1 cellular context compared by ENCODE assay signal in the genomic region with DNA sequence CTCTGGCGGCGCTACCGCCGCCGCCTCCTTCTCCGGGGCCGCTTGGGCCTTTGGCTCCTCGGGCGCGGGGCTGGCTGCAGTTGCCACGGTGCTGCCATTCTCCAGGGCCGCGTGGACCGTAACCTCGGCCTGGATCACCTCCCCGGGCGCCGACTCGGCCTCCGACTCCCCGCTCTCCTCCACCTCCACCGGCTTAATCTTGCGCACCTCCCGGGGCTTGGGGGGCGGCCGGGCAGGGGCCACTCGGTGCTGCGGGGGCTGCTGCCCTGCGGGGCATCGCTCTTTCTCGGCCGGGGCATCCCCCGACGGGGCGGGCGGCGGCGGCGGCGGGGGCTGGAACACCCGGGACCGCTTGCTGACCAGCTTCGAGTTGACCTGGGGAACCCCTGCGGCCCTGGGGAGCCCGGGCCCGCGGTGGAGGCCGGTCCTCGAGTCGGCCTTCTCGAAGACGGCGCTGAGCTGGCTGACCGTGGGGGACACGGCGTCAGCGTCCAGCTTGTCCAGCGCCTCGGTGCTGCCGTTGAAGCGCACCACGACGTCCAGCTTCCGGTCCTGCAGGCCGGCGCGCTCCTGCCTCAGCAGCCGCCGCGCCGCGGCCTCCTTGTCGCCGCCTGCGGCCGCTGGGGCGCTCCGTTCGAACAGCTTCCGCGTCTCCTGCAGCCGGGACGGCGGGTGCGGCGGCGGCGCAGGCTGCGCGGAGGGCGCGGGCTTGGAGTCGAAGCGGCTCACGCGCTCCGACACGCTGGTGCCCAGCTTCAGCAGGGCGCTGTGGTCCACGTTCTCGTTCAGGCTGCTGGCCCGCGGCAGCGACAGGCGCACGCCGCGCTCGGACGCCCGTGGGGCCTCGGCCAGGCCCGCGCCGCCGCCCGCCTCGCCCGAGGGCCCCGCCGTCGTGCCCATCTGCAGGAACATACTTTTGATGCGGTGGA.
TF ChIP-seq lines count a peak whose summit lies in the region.

No MANE protein-coding gene starts in this region.

TF ChIP-seq in HepG2, 621 proteins besides CTCF, POLR2A, EP300 and RAD21 (continued from another document and continues in another):
- TF ChIP-seq, protein P1, sequence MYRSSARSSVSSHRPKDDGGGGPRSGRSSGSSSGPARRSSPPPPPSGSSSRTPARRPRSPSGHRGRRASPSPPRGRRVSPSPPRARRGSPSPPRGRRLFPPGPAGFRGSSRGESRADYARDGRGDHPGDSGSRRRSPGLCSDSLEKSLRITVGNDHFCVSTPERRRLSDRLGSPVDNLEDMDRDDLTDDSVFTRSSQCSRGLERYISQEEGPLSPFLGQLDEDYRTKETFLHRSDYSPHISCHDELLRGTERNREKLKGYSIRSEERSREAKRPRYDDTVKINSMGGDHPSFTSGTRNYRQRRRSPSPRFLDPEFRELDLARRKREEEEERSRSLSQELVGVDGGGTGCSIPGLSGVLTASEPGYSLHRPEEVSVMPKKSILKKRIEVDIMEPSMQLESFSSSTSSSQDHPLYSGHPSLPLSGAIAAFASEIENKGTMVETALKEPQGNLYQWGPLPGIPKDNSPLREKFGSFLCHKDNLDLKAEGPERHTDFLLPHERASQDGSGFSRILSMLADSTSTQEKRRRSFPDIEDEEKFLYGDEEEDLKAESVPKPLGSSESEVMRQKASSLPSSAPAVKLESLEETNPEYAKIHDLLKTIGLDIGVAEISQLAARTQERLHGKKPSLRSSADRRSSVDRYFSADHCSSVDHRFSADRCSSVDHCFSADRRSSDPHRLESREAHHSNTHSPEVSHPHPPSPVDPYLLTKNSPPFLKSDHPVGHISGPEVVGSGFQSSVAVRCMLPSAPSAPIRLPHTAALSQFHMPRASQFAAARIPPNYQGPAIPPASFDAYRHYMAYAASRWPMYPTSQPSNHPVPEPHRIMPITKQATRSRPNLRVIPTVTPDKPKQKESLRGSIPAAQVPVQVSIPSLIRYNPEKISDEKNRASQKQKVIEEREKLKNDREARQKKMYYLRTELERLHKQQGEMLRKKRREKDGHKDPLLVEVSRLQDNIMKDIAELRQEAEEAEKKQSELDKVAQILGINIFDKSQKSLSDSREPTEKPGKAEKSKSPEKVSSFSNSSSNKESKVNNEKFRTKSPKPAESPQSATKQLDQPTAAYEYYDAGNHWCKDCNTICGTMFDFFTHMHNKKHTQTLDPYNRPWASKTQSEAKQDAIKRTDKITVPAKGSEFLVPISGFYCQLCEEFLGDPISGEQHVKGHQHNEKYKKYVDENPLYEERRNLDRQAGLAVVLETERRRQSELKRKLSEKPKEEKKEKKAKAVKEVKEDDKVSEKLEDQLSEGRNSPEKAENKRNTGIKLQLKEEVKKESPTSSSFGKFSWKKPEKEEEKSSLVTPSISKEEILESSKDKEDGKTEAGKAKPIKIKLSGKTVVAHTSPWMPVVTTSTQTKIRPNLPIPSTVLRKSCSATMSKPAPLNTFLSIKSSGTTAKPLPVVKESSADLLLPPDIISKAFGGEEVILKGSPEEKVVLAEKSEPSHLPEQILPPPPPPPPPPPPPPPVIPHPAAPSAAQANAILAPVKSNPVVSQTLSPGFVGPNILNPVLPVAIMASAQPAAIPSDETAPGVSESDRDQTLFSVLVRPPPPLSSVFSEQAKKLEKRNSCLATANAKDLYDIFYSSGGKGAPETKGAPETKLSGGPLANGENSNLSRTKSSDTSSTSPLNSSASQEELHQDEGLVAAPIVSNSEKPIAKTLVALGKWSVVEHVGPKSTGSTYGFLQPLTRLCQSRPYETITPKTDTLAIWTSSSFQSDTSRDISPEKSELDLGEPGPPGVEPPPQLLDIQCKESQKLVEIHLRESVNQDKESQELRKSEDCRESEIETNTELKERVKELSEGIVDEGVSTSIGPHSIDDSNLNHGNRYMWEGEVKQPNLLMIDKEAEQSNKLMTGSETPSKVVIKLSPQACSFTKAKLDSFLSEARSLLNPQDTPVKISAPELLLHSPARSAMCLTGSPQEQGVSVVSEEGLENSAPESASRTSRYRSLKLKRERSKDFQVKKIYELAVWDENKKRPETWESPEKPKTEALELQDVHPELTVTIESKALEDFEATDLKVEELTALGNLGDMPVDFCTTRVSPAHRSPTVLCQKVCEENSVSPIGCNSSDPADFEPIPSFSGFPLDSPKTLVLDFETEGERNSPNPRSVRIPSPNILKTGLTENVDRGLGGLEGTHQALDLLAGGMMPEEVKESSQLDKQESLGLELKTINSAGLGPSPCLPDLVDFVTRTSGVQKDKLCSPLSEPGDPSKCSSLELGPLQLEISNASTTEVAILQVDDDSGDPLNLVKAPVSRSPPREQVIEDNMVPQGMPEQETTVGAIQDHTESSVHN (CRISPR knock-in tag; IDR thresholded peaks at IDR 0.05) = no peak; the same call in 1 of the 2 replicates
- TF ChIP-seq ZNF615 (CRISPR knock-in tag; IDR thresholded peaks at IDR 0.05; ENCODE audit: borderline replicate concordance) (no peak), GATAD1 (CRISPR knock-in tag; IDR thresholded peaks at IDR 0.05) (no peak), ZNF12 (CRISPR knock-in tag; IDR thresholded peaks at IDR 0.05) (no peak; the same call in 1 of the 2 replicates), ZNF143 (CRISPR knock-in tag; IDR thresholded peaks at IDR 0.05) (no peak), ZNF33A (CRISPR knock-in tag; IDR thresholded peaks at IDR 0.05; ENCODE audit: borderline replicate concordance) (no peak), ZNF546 (CRISPR knock-in tag; conservative IDR thresholded peaks at IDR 0.05) (peak; percentile 83), SMAD9 (CRISPR knock-in tag; IDR thresholded peaks at IDR 0.05) (no peak), RFX3 (CRISPR knock-in tag; IDR thresholded peaks at IDR 0.05) (no peak), MIXL1 (CRISPR knock-in tag; IDR thresholded peaks at IDR 0.05) (no peak), CREB1 (IDR thresholded peaks at IDR 0.05) (no peak), CREB1 (CRISPR knock-in tag; IDR thresholded peaks at IDR 0.05) (no peak), SYNCRIP (IDR thresholded peaks at IDR 0.05; ENCODE audit: insufficient read depth, low read depth, low read length) (no peak), MBNL3 (CRISPR knock-in tag; conservative IDR thresholded peaks at IDR 0.05) (no peak), ATRX (CRISPR knock-in tag; IDR thresholded peaks at IDR 0.05; ENCODE audit: borderline replicate concordance) (no peak), POGZ (CRISPR knock-in tag; IDR thresholded peaks at IDR 0.05) (no peak), HNRNPL (IDR thresholded peaks at IDR 0.05; ENCODE audit: low read depth, low read length) (peak; percentile 23; the same call in 1 of the 2 replicates), MATR3 (CRISPR knock-in tag; IDR thresholded peaks at IDR 0.05) (no peak), GATA4 (IDR thresholded peaks at IDR 0.05; ENCODE audit: borderline replicate concordance, low read depth) (no peak), ZNF180 (CRISPR knock-in tag; IDR thresholded peaks at IDR 0.05; ENCODE audit: borderline replicate concordance, low read depth) (no peak)
- TF ChIP-seq, protein P2, sequence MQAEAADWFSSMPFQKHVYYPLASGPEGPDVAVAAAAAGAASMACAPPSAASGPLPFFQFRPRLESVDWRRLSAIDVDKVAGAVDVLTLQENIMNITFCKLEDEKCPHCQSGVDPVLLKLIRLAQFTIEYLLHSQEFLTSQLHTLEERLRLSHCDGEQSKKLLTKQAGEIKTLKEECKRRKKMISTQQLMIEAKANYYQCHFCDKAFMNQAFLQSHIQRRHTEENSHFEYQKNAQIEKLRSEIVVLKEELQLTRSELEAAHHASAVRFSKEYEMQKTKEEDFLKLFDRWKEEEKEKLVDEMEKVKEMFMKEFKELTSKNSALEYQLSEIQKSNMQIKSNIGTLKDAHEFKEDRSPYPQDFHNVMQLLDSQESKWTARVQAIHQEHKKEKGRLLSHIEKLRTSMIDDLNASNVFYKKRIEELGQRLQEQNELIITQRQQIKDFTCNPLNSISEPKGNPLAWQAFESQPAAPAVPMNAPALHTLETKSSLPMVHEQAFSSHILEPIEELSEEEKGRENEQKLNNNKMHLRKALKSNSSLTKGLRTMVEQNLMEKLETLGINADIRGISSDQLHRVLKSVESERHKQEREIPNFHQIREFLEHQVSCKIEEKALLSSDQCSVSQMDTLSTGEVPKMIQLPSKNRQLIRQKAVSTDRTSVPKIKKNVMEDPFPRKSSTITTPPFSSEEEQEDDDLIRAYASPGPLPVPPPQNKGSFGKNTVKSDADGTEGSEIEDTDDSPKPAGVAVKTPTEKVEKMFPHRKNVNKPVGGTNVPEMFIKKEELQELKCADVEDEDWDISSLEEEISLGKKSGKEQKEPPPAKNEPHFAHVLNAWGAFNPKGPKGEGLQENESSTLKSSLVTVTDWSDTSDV (CRISPR knock-in tag; IDR thresholded peaks at IDR 0.05) = no peak
- TF ChIP-seq, protein P3, sequence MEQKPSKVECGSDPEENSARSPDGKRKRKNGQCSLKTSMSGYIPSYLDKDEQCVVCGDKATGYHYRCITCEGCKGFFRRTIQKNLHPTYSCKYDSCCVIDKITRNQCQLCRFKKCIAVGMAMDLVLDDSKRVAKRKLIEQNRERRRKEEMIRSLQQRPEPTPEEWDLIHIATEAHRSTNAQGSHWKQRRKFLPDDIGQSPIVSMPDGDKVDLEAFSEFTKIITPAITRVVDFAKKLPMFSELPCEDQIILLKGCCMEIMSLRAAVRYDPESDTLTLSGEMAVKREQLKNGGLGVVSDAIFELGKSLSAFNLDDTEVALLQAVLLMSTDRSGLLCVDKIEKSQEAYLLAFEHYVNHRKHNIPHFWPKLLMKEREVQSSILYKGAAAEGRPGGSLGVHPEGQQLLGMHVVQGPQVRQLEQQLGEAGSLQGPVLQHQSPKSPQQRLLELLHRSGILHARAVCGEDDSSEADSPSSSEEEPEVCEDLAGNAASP (CRISPR knock-in tag; IDR thresholded peaks at IDR 0.05; ENCODE audit: borderline replicate concordance) = peak; percentile 6; the same call in 1 of the 2 replicates
- TF ChIP-seq, protein P4, sequence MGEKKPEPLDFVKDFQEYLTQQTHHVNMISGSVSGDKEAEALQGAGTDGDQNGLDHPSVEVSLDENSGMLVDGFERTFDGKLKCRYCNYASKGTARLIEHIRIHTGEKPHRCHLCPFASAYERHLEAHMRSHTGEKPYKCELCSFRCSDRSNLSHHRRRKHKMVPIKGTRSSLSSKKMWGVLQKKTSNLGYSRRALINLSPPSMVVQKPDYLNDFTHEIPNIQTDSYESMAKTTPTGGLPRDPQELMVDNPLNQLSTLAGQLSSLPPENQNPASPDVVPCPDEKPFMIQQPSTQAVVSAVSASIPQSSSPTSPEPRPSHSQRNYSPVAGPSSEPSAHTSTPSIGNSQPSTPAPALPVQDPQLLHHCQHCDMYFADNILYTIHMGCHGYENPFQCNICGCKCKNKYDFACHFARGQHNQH (CRISPR knock-in tag; IDR thresholded peaks at IDR 0.05) = 0 out of 2 replicates have a peak, but pooled peaks have one; percentile 4
- TF ChIP-seq, protein P5, sequence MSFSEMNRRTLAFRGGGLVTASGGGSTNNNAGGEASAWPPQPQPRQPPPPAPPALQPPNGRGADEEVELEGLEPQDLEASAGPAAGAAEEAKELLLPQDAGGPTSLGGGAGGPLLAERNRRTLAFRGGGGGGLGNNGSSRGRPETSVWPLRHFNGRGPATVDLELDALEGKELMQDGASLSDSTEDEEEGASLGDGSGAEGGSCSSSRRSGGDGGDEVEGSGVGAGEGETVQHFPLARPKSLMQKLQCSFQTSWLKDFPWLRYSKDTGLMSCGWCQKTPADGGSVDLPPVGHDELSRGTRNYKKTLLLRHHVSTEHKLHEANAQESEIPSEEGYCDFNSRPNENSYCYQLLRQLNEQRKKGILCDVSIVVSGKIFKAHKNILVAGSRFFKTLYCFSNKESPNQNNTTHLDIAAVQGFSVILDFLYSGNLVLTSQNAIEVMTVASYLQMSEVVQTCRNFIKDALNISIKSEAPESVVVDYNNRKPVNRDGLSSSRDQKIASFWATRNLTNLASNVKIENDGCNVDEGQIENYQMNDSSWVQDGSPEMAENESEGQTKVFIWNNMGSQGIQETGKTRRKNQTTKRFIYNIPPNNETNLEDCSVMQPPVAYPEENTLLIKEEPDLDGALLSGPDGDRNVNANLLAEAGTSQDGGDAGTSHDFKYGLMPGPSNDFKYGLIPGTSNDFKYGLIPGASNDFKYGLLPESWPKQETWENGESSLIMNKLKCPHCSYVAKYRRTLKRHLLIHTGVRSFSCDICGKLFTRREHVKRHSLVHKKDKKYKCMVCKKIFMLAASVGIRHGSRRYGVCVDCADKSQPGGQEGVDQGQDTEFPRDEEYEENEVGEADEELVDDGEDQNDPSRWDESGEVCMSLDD (CRISPR knock-in tag; IDR thresholded peaks at IDR 0.05; ENCODE audit: borderline replicate concordance) = peak; percentile 19; the same call in 1 of the 2 replicates
- TF ChIP-seq, protein P6, sequence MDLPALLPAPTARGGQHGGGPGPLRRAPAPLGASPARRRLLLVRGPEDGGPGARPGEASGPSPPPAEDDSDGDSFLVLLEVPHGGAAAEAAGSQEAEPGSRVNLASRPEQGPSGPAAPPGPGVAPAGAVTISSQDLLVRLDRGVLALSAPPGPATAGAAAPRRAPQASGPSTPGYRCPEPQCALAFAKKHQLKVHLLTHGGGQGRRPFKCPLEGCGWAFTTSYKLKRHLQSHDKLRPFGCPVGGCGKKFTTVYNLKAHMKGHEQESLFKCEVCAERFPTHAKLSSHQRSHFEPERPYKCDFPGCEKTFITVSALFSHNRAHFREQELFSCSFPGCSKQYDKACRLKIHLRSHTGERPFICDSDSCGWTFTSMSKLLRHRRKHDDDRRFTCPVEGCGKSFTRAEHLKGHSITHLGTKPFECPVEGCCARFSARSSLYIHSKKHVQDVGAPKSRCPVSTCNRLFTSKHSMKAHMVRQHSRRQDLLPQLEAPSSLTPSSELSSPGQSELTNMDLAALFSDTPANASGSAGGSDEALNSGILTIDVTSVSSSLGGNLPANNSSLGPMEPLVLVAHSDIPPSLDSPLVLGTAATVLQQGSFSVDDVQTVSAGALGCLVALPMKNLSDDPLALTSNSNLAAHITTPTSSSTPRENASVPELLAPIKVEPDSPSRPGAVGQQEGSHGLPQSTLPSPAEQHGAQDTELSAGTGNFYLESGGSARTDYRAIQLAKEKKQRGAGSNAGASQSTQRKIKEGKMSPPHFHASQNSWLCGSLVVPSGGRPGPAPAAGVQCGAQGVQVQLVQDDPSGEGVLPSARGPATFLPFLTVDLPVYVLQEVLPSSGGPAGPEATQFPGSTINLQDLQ (CRISPR knock-in tag; IDR thresholded peaks at IDR 0.05) = no peak
- TF ChIP-seq, protein P7, sequence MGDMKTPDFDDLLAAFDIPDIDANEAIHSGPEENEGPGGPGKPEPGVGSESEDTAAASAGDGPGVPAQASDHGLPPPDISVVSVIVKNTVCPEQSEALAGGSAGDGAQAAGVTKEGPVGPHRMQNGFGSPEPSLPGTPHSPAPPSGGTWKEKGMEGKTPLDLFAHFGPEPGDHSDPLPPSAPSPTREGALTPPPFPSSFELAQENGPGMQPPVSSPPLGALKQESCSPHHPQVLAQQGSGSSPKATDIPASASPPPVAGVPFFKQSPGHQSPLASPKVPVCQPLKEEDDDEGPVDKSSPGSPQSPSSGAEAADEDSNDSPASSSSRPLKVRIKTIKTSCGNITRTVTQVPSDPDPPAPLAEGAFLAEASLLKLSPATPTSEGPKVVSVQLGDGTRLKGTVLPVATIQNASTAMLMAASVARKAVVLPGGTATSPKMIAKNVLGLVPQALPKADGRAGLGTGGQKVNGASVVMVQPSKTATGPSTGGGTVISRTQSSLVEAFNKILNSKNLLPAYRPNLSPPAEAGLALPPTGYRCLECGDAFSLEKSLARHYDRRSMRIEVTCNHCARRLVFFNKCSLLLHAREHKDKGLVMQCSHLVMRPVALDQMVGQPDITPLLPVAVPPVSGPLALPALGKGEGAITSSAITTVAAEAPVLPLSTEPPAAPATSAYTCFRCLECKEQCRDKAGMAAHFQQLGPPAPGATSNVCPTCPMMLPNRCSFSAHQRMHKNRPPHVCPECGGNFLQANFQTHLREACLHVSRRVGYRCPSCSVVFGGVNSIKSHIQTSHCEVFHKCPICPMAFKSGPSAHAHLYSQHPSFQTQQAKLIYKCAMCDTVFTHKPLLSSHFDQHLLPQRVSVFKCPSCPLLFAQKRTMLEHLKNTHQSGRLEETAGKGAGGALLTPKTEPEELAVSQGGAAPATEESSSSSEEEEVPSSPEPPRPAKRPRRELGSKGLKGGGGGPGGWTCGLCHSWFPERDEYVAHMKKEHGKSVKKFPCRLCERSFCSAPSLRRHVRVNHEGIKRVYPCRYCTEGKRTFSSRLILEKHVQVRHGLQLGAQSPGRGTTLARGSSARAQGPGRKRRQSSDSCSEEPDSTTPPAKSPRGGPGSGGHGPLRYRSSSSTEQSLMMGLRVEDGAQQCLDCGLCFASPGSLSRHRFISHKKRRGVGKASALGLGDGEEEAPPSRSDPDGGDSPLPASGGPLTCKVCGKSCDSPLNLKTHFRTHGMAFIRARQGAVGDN (CRISPR knock-in tag; IDR thresholded peaks at IDR 0.05) = peak; percentile 93
